Comparison of ENCODE assay signal across 9 cellular contexts in genomic region chr6:166830185-166830890, GRCh38.
DNase-seq lines count a peak whose midpoint lies in the region; ATAC-seq and TF ChIP-seq lines count a peak whose summit lies in the region.
"Had no signal": no experiment of that assay in that cellular context is flagged by ENCODE, and none has a peak within 500 bp of the region (broad histone marks: within the 10 kb centered on the region; RNA-seq: fewer than 3 reads in every experiment).

No MANE protein-coding gene starts in this region.

- peak overlapping the region; percentile 66 for H3K4me3 ChIP-seq in OCI-LY3 (ENCODE audit: low read length)
- H3K4me3 ChIP-seq in mammary epithelial cell (replicated peaks in 1 of 3; ENCODE audit: insufficient read depth in 1 of 3, low read depth in 2 of 3, low read length in 3 of 3) = no peak overlapping the region

- H3K27me3 ChIP-seq in OCI-LY3 (ENCODE audit: low read depth, low read length) (peaks cover 24% of the 10 kb centered on the region), mammary epithelial cell (ENCODE audit: insufficient read depth, low read length) (no peaks in the 10 kb centered on the region)

- H3K27ac Mint-ChIP-seq in CD14-positive monocyte = peak overlapping the region; percentile 68 to 95 (median 83)

- dilution Hi-C loops in mammary epithelial cell (cut with HindIII; ENCODE audit: low sequenced_read_pairs) = no loop called here

- H4K20me1 ChIP-seq in OCI-LY3 (ENCODE audit: insufficient read depth, low read length) = no peaks in the 10 kb centered on the region
- H4K20me1 ChIP-seq in mammary epithelial cell (ENCODE audit: insufficient read depth, low read length) = no peaks in the 10 kb centered on the region

- peaks cover 1 to 5% (median 1%) of the 10 kb centered on the region in 3 donors for H3K27me3 Mint-ChIP-seq in CD14-positive monocyte (ENCODE audit: low read depth in 3 of 3)

- 50% methylated on average over 7 of the region's 8 CpGs for WGBS in mammary epithelial cell (ENCODE audit: low coverage, missing lambda C conversion rate)

- CTCF ChIA-PET in mammary epithelial cell (lab: Charles Lee; ENCODE audit: low non-redundant PET) = no interaction called here

- H3K4me2 ChIP-seq in OCI-LY3 (ENCODE audit: low read length) (peak overlapping the region; percentile 72), mammary epithelial cell (ENCODE audit: insufficient read depth, low read depth, low read length) (no peak overlapping the region)
- H3K4me2 ChIP-seq: KMS-11 had no signal

- ATAC-seq in GM19025 (IDR thresholded peaks at IDR 0.05; ENCODE audit: low read depth, unreplicated experiment) (peak; percentile 90), HG02885 (IDR thresholded peaks at IDR 0.05; ENCODE audit: poor library complexity, unreplicated experiment) (peak; percentile 92), sciatic nerve (no peak)

- H3K4me3 Mint-ChIP-seq in CD14-positive monocyte = peak overlapping the region in 1 of 2 donors; percentile 16

- intact Hi-C loops in CD14-positive monocyte (cut with micrococcal nuclease) (no loop called here), sciatic nerve (cut with DNase I) (no loop called here), mammary epithelial cell (cut with micrococcal nuclease) (no loop called here)

- H3K9me3 ChIP-seq in OCI-LY3 (ENCODE audit: insufficient read depth, low read length) = no peaks in the 10 kb centered on the region
- no peaks in the 10 kb centered on the region for H3K9me3 ChIP-seq in mammary epithelial cell (replicated peaks; ENCODE audit: insufficient read depth, low read length)

- H3K79me2 ChIP-seq in OCI-LY3 (ENCODE audit: low read length) (no peaks in the 10 kb centered on the region), mammary epithelial cell (ENCODE audit: insufficient read depth, low read length) (no peaks in the 10 kb centered on the region)

- no peak for DNase-seq in CD14-positive monocyte (ENCODE audit: low spot score)
- DNase-seq in COLO829 (ENCODE audit: low spot score) = no peak
- DNase-seq in sciatic nerve (ENCODE audit: low spot score) = no peak
- DNase-seq in NCI-H2081 treated with DMSO at 0.1 percent for 48 hours (lab: John Stamatoyannopoulos, UW) = no peak
- DNase-seq in mammary epithelial cell = no peak

- no peaks in the 10 kb centered on the region for H3K36me3 ChIP-seq in OCI-LY3 (replicated peaks; ENCODE audit: low read depth, low read length)
- H3K36me3 ChIP-seq in mammary epithelial cell (ENCODE audit: insufficient read depth, low read length) = no peaks in the 10 kb centered on the region

- H3K4me1 ChIP-seq in OCI-LY3 (ENCODE audit: low read length) = peaks cover 30% of the 10 kb centered on the region
- H3K4me1 ChIP-seq in mammary epithelial cell (ENCODE audit: insufficient read depth, low read length) = no peaks in the 10 kb centered on the region

- peaks cover 0 to 8% (median 0%) of the 10 kb centered on the region in 7 donors for H3K9me3 Mint-ChIP-seq in CD14-positive monocyte

- TF ChIP-seq CTCF in CD14-positive monocyte (IDR thresholded peaks at IDR 0.05) = no peak
- no peak for TF ChIP-seq CTCF in OCI-LY3 (IDR thresholded peaks at IDR 0.05; ENCODE audit: low read depth, low read length)
- TF ChIP-seq CTCF in mammary epithelial cell (conservative IDR thresholded peaks at IDR 0.05 in 1 of 2, IDR thresholded peaks at IDR 0.05 in 1 of 2; ENCODE audit: extremely low read depth in 1 of 2, insufficient read depth in 1 of 2, low read depth in 1 of 2, low read length in 2 of 2) = no peak

- no TSS peak for BruUV-seq in mammary epithelial cell (replicated peaks; lab: Mats Ljungman, UMichigan)

- peaks cover 0 to 4% of the 10 kb centered on the region in 2 donors for H3K36me3 Mint-ChIP-seq in CD14-positive monocyte

- H2AFZ ChIP-seq in OCI-LY3 (ENCODE audit: low read depth, low read length) (0 out of 2 replicates have a peak overlapping the region, but pooled peaks have one; percentile 9), mammary epithelial cell (ENCODE audit: low read depth, low read length) (no peak overlapping the region)

- peak overlapping the region; percentile 56; the same call in 1 of the 2 replicates for H3K9ac ChIP-seq in OCI-LY3 (ENCODE audit: low read length)
- H3K9ac ChIP-seq in mammary epithelial cell (ENCODE audit: insufficient read depth, low read length) = no peak overlapping the region
- H3K9ac ChIP-seq: KMS-11 had no signal

- H3K27ac ChIP-seq in OCI-LY3 (ENCODE audit: low read length) (peak overlapping the region; percentile 96), mammary epithelial cell (ENCODE audit: insufficient read depth, low read depth, low read length) (no peak overlapping the region)
- H3K27ac ChIP-seq: KMS-11 had no signal

- in situ Hi-C loops in mammary epithelial cell (cut with MboI; ENCODE audit: low sequenced_read_pairs in 2 of 2) = no loop called here

- H3K4me1 Mint-ChIP-seq in CD14-positive monocyte = peaks cover 23% of the 10 kb centered on the region
